In genomic region chr5:140348104-140348503, GRCh38 we compare ENCODE assay signal across 17 cellular contexts. TPM values are rescaled to one million over a fixed set of nuclear protein-coding genes. Genes with fewer than 3 reads are reported as not detected.
DNase-seq lines count a peak whose midpoint lies in the region; ATAC-seq and TF ChIP-seq lines count a peak whose summit lies in the region.
"Had no signal": no experiment of that assay in that cellular context is flagged by ENCODE, and none has a peak within 500 bp of the region (broad histone marks: within the 10 kb centered on the region; RNA-seq: fewer than 3 reads in every experiment).

No MANE protein-coding gene starts in this region.

- no peaks in the 10 kb centered on the region for H3K79me2 ChIP-seq in GM23338 (replicated peaks; ENCODE audit: insufficient read depth)
- H3K79me2 ChIP-seq: hepatocyte had no signal

- H3K27ac Mint-ChIP-seq in activated B cell treated with CpG ODN at 0.5 μM for 24 hours (no peak overlapping the region), GM23338 (no peak overlapping the region)
- H3K27ac Mint-ChIP-seq: activated naive CD4-positive, alpha-beta T cell treated with anti-CD3 and anti-CD28 coated beads for 36 hours had no signal

- intact Hi-C loops in heart right ventricle (cut with DNase I), result loop anchor here in 6 of 10 donors (5.0 to 10.0 kb wide), 5 partner anchors 46 to 176 kb away; partner anchors contain the start of genes CYSTM1 (in 2 of the 6) and PFDN1 (in 1 of the 6)
- intact Hi-C loops in Right ventricle myocardium inferior (cut with DNase I), result loop anchor here (5.0 kb wide), 3 partner anchors 46 to 171 kb away; partner anchors contain the start of genes CYSTM1 and PFDN1
- intact Hi-C loops in activated B cell treated with CpG ODN at 0.5 μM for 24 hours (cut with micrococcal nuclease), result no loop called here
- intact Hi-C loops in upper lobe of right lung (cut with DNase I), result loop anchor here (5.0 kb wide), 1 partner anchor 106 kb away; no protein-coding TSS in a partner anchor

- H3K36me3 Mint-ChIP-seq in activated B cell treated with CpG ODN at 0.5 μM for 24 hours (ENCODE audit: low read depth) (no peaks in the 10 kb centered on the region), GM23338 (ENCODE audit: low read depth) (peaks cover 3% of the 10 kb centered on the region; the same call in 1 of the 3 replicates)

- H3K4me1 Mint-ChIP-seq in activated B cell treated with CpG ODN at 0.5 μM for 24 hours (peaks cover 39% of the 10 kb centered on the region), GM23338 (peaks cover 20% of the 10 kb centered on the region)

- H3K36me3 ChIP-seq in heart right ventricle (peaks cover 0 to 14% (median 0%) of the 10 kb centered on the region in 9 donors), mucosa of stomach (ENCODE audit: control insufficient read depth, insufficient read depth, low read length) (peaks cover 3% of the 10 kb centered on the region), upper lobe of right lung (no peaks in the 10 kb centered on the region), GM23338 (ENCODE audit: insufficient read depth) (no peaks in the 10 kb centered on the region)

- no peak overlapping the region for H3K4me3 ChIP-seq in heart right ventricle
- no peak overlapping the region for H3K4me3 ChIP-seq in mucosa of stomach (ENCODE audit: low read length)
- no peak overlapping the region for H3K4me3 ChIP-seq in upper lobe of right lung
- H3K4me3 ChIP-seq in GM23338, result no peak overlapping the region
- H3K4me3 ChIP-seq: hepatocyte, MG63 had no signal

- no peaks in the 10 kb centered on the region for H3K27me3 ChIP-seq in heart right ventricle
- H3K27me3 ChIP-seq in mucosa of stomach (ENCODE audit: control insufficient read depth, insufficient read depth, low read length), result no peaks in the 10 kb centered on the region
- H3K27me3 ChIP-seq in upper lobe of right lung, result no peaks in the 10 kb centered on the region
- peaks cover 15% of the 10 kb centered on the region for H3K27me3 ChIP-seq in GM23338 (ENCODE audit: insufficient read depth)
- H3K27me3 ChIP-seq: hepatocyte, MG63 had no signal

- no peak overlapping the region for H3K4me2 ChIP-seq in GM23338
- H3K4me2 ChIP-seq: hepatocyte had no signal

- H4K20me1 ChIP-seq in GM23338 (replicated peaks; ENCODE audit: insufficient read depth), result no peaks in the 10 kb centered on the region; the same call in 1 of the 2 replicates

- no peaks in the 10 kb centered on the region for H3K9me3 Mint-ChIP-seq in activated B cell treated with CpG ODN at 0.5 μM for 24 hours
- H3K9me3 Mint-ChIP-seq in GM23338, result no peaks in the 10 kb centered on the region
- H3K9me3 Mint-ChIP-seq: activated naive CD4-positive, alpha-beta T cell treated with anti-CD3 and anti-CD28 coated beads for 36 hours had no signal

- POLR2A ChIA-PET in activated B cell treated with CpG ODN at 0.5 μM for 24 hours (lab: Charles Lee), result no interaction called here

- no peak overlapping the region for H2AFZ ChIP-seq in GM23338
- H2AFZ ChIP-seq: hepatocyte had no signal

- ATAC-seq in heart right ventricle (no peak), Right ventricle myocardium inferior (no peak), activated B cell treated with CpG ODN at 0.5 μM for 24 hours (ENCODE audit: low read depth) (no peak), upper lobe of right lung (peak; percentile 3), GM23338 (no peak), GM18502 (IDR thresholded peaks at IDR 0.05; ENCODE audit: poor library complexity, unreplicated experiment) (no peak)

- H3K4me3 Mint-ChIP-seq in activated B cell treated with CpG ODN at 0.5 μM for 24 hours (peak overlapping the region; percentile 17), GM23338 (no peak overlapping the region)
- H3K4me3 Mint-ChIP-seq: activated naive CD4-positive, alpha-beta T cell treated with anti-CD3 and anti-CD28 coated beads for 36 hours had no signal

- peak overlapping the region in 9 of 10 donors; percentile 90 to 97 (median 95) for H3K27ac ChIP-seq in heart right ventricle
- H3K27ac ChIP-seq in upper lobe of right lung, result peak overlapping the region; percentile 82
- H3K27ac ChIP-seq in GM23338 (ENCODE audit: low read depth), result no peak overlapping the region
- H3K27ac ChIP-seq: hepatocyte had no signal

- H3K9me3 ChIP-seq in heart right ventricle (no peaks in the 10 kb centered on the region), mucosa of stomach (ENCODE audit: control insufficient read depth, low read length) (no peaks in the 10 kb centered on the region), upper lobe of right lung (no peaks in the 10 kb centered on the region)
- H3K9me3 ChIP-seq: MG63 had no signal

- 66 to 70% methylated on average over 4 of the region's 4 CpGs for WGBS in heart right ventricle, 2 donors

- TF ChIP-seq CTCF in heart right ventricle (IDR thresholded peaks at IDR 0.05) (no peak), activated B cell treated with CpG ODN at 0.5 μM for 24 hours (IDR thresholded peaks at IDR 0.05) (no peak), upper lobe of right lung (IDR thresholded peaks at IDR 0.05) (no peak), GM23338 (conservative IDR thresholded peaks at IDR 0.05; ENCODE audit: low read depth in 2 of 2) (no peak)

- no peak for DNase-seq in heart right ventricle
- DNase-seq in Right ventricle myocardium inferior (ENCODE audit: missing footprints), result no peak
- no peak for DNase-seq in activated B cell treated with CpG ODN at 0.5 μM for 24 hours
- DNase-seq in upper lobe of right lung, result no peak
- no peak for DNase-seq in GM23338 (ENCODE audit: low spot score)
- no peak for DNase-seq in DMS 273 treated with DMSO at 0.1 percent for 48 hours (lab: John Stamatoyannopoulos, UW)
- DNase-seq: activated CD4-positive, alpha-beta T cell treated with anti-CD3 and anti-CD28 coated beads, Interleukin-2, amount 50 U/mL, for 48 hours; activated naive CD4-positive, alpha-beta T cell treated with anti-CD3 and anti-CD28 coated beads for 36 hours; cerebellar nuclear complex; MG63; NCI-H2171 had no signal

- no peaks in the 10 kb centered on the region for H3K9me2 ChIP-seq in GM23338 (ENCODE audit: insufficient read depth)

- H3K9ac ChIP-seq in mucosa of stomach (ENCODE audit: low read length), result peak overlapping the region; percentile 33

- H3K4me1 ChIP-seq in heart right ventricle (peaks cover 14 to 55% (median 44%) of the 10 kb centered on the region in 9 donors), mucosa of stomach (ENCODE audit: control insufficient read depth, insufficient read depth, low read length) (peaks cover 63% of the 10 kb centered on the region), upper lobe of right lung (peaks cover 30% of the 10 kb centered on the region), GM23338 (ENCODE audit: insufficient read depth) (peaks cover 14% of the 10 kb centered on the region)

- H3K27me3 Mint-ChIP-seq in activated B cell treated with CpG ODN at 0.5 μM for 24 hours, result peaks cover 5% of the 10 kb centered on the region
- peaks cover 14% of the 10 kb centered on the region for H3K27me3 Mint-ChIP-seq in GM23338 (ENCODE audit: insufficient read depth, low read depth, poor library complexity)

- CTCF ChIA-PET in activated B cell treated with CpG ODN at 0.5 μM for 24 hours (lab: Charles Lee), result interaction anchor here (1.3 to 14.6 kb wide), 3 partner anchors 15 to 106 kb away, joined by 4 to 347 read pairs (median 5); no protein-coding TSS in a partner anchor

- H3F3A ChIP-seq in GM23338 (replicated peaks; ENCODE audit: low read depth), result peaks cover 7% of the 10 kb centered on the region; the same call in 1 of the 2 replicates

TF ChIP-seq in GM23338, 12 proteins besides CTCF, POLR2A, EP300 and RAD21 (continues in another document):
- TF ChIP-seq ZNF331 (CRISPR knock-in tag; IDR thresholded peaks at IDR 0.05; ENCODE audit: low read depth) (no peak), EZH2 (IDR thresholded peaks at IDR 0.05; ENCODE audit: low read depth, unreplicated experiment) (no peak), NANOG (IDR thresholded peaks at IDR 0.05; ENCODE audit: borderline replicate concordance) (no peak)

RNA-seq across cellular contexts. Expression of gene HBEGF, which starts 1.7 kb away (rescaled TPM):
- total RNA-seq in heart right ventricle, result 100 to 1,000 TPM in 2 of 10 donors, 10 to 100 TPM in 8; 18.5 to 121 (median 33.3) TPM
- polyA plus RNA-seq in heart right ventricle, result 10 to 100 TPM; 14.6 to 33.5 TPM
- total RNA-seq in Right ventricle myocardium inferior, result 20.2 TPM
- 0.22 and 0.49 TPM in 2 replicates for total RNA-seq in activated B cell treated with CpG ODN at 0.5 μM for 24 hours
- total RNA-seq in upper lobe of right lung, result 44.3 TPM
- total RNA-seq in GM23338 (2014; rRNA removed; shearing (Covaris generic)), result 2.0 and 2.9 TPM in 2 replicates
- polyA plus RNA-seq in GM23338 (2016; fragmentation: Nextera tagmentation; extraction: Ambion mirVana), result 2.2 and 2.3 TPM in 2 replicates

RNA-seq across cellular contexts. Expression of gene SLC4A9, which starts 11.9 kb away (rescaled TPM):
- total RNA-seq in heart right ventricle (under 1 TPM in 2 of 10 donors, not detected in 8; 0.10 to 0.34 TPM), Right ventricle myocardium inferior (not detected), activated B cell treated with CpG ODN at 0.5 μM for 24 hours (not detected in 2 replicates), upper lobe of right lung (0.23 TPM)
- polyA plus RNA-seq in heart right ventricle (under 1 TPM; 0.01 to 0.29 TPM), GM23338 (2016; fragmentation: Nextera tagmentation; extraction: Ambion mirVana) (0.08 TPM in 1 of 2 replicates, not detected in the other)
- total RNA-seq in GM23338 (2014; rRNA removed; shearing (Covaris generic)), result 0.08 TPM in 1 of 2 replicates, not detected in the other
- total RNA-seq: H4, liver, osteocyte had no signal
- polyA plus RNA-seq: liver had no signal

RNA-seq across cellular contexts. Expression of gene PFDN1, which starts 45.2 kb away (rescaled TPM):
- 10 to 100 TPM; 56.8 to 94.0 (median 77.0) TPM for total RNA-seq in heart right ventricle
- 100 to 1,000 TPM in 1 of 2 donors, 10 to 100 TPM in 1; 95.1 to 100 TPM for polyA plus RNA-seq in heart right ventricle
- 80.6 TPM for total RNA-seq in Right ventricle myocardium inferior
- total RNA-seq in activated B cell treated with CpG ODN at 0.5 μM for 24 hours, result 38.2 and 38.4 TPM in 2 replicates
- 54.0 TPM for total RNA-seq in upper lobe of right lung
- total RNA-seq in GM23338 (2014; rRNA removed; shearing (Covaris generic)), result 85.4 and 119 TPM in 2 replicates
- 256 and 279 TPM in 2 replicates for polyA plus RNA-seq in GM23338 (2016; fragmentation: Nextera tagmentation; extraction: Ambion mirVana)

RNA-seq across cellular contexts. Expression of gene ANKHD1, which starts 53.5 kb away (rescaled TPM):
- total RNA-seq in heart right ventricle, result 10 to 100 TPM; 51.9 to 77.9 (median 68.5) TPM
- polyA plus RNA-seq in heart right ventricle, result 10 to 100 TPM; 26.6 to 62.9 TPM
- total RNA-seq in Right ventricle myocardium inferior, result 57.2 TPM
- 166 and 187 TPM in 2 replicates for total RNA-seq in activated B cell treated with CpG ODN at 0.5 μM for 24 hours
- total RNA-seq in upper lobe of right lung, result 120 TPM
- total RNA-seq in GM23338 (2014; rRNA removed; shearing (Covaris generic)), result 119 and 123 TPM in 2 replicates
- polyA plus RNA-seq in GM23338 (2016; fragmentation: Nextera tagmentation; extraction: Ambion mirVana), result 58.6 and 73.0 TPM in 2 replicates
